In the genomic region with DNA sequence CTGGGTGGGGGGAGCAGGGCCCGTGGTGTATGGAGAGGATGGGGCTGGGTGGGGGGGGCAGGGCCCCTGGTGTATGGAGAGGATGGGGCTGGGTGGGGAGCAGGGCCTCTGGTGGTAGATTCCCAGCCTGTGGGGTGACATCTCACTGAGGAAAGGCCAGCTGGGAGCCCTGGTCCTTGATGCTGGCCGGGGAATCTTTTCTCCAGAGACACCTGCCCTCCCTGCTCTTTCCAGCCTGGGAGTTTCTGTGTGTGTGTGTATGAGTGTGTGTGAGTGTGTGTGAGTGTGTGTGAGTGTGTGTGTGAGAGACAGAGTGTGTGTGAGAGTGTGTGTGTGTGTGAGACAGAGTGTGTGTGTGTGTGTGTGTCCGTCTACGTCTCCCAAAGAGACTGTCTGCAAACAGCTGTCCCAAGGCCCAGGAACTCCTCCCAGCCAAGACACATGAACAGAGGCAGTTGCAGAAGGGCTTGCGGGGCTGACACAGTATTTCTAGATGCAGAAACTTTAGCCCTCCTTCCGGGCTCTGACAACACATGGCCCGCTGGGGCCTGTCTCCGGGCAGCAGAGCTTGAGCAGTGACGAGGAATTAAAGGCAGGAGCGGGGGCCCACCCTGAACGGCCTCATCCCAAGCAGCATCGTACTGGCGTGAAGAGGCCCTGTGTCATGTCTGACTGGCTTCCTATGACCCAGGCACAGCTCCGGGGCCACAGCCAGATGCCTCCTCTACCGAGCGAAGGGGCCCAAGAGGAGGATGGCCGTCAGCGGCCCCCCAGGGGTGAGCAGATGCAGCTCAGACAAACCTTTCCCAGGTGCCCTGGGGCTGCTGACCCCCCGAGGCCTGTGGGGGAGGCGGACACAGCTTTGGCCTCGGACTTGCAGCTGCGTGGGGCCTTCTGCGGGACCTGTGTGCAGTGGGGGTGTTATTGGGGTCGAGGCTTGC, we compare ENCODE assay signal across 18 cellular contexts. TPM values are rescaled to one million over a fixed set of nuclear protein-coding genes. Genes with fewer than 3 reads are reported as not detected.
DNase-seq lines count a peak whose midpoint lies in the region; ATAC-seq, FAIRE-seq and TF ChIP-seq lines count a peak whose summit lies in the region.
"Had no signal": no experiment of that assay in that cellular context is flagged by ENCODE, and none has a peak within 500 bp of the region (broad histone marks: within the 10 kb centered on the region; RNA-seq: fewer than 3 reads in every experiment).

No MANE protein-coding gene starts in this region.

- H3K9me3 Mint-ChIP-seq in chondrocyte (ENCODE audit: low read depth) = no peaks in the 10 kb centered on the region
- H3K9me3 Mint-ChIP-seq in stimulated activated effector memory CD8-positive, alpha-beta T cell treated with anti-CD3 and anti-CD28 coated beads, Interleukin-12 subunit alpha, Interleukin-12 subunit beta, amount 100 ng/mL, for 72 hours = no peaks in the 10 kb centered on the region
- H3K9me3 Mint-ChIP-seq: activated CD8-positive, alpha-beta T cell treated with anti-CD3 and anti-CD28 coated beads for 36 hours; memory B cell had no signal

- H3K27ac ChIP-seq in right cardiac atrium (ENCODE audit: low read length) = peak overlapping the region; percentile 5
- no peak overlapping the region for H3K27ac ChIP-seq in left lung

- intact Hi-C loops in right cardiac atrium (cut with DNase I) (no loop called here), left lung (cut with DNase I) (no loop called here)

- H3K36me3 Mint-ChIP-seq in chondrocyte (ENCODE audit: low read depth) = peaks cover 2% of the 10 kb centered on the region
- no peaks in the 10 kb centered on the region for H3K36me3 Mint-ChIP-seq in stimulated activated effector memory CD8-positive, alpha-beta T cell treated with anti-CD3 and anti-CD28 coated beads, Interleukin-12 subunit alpha, Interleukin-12 subunit beta, amount 100 ng/mL, for 72 hours
- H3K36me3 Mint-ChIP-seq: memory B cell had no signal

- TF ChIP-seq CTCF in chondrocyte (IDR thresholded peaks at IDR 0.05) (no peak), left lung (IDR thresholded peaks at IDR 0.05) (no peak)

- no peaks in the 10 kb centered on the region for H3K27me3 Mint-ChIP-seq in chondrocyte (ENCODE audit: low read depth)
- H3K27me3 Mint-ChIP-seq: activated CD8-positive, alpha-beta T cell treated with anti-CD3 and anti-CD28 coated beads for 36 hours had no signal

- FAIRE-seq in HTR-8/SVneo (lab: Jason Lieb, UNC) = peak; percentile 60
- FAIRE-seq: H1 had no signal

- H3K4me1 ChIP-seq in right cardiac atrium (ENCODE audit: control insufficient read depth, insufficient read depth, low read length) (peaks cover 3% of the 10 kb centered on the region), left lung (peaks cover 0 to 12% of the 10 kb centered on the region in 2 donors)

- WGBS in right cardiac atrium = 72% methylated on average over 23 of the region's 24 CpGs

- no peak overlapping the region for H3K4me3 Mint-ChIP-seq in chondrocyte (ENCODE audit: unreplicated experiment)
- no peak overlapping the region for H3K4me3 Mint-ChIP-seq in stimulated activated effector memory CD8-positive, alpha-beta T cell treated with anti-CD3 and anti-CD28 coated beads, Interleukin-12 subunit alpha, Interleukin-12 subunit beta, amount 100 ng/mL, for 72 hours
- H3K4me3 Mint-ChIP-seq: activated CD8-positive, alpha-beta T cell treated with anti-CD3 and anti-CD28 coated beads for 36 hours; memory B cell had no signal

- H3K4me3 ChIP-seq in right cardiac atrium (ENCODE audit: low read length) (no peak overlapping the region), left lung (no peak overlapping the region)
- H3K4me3 ChIP-seq: dorsolateral prefrontal cortex, MG63 had no signal

- peaks cover 21% of the 10 kb centered on the region for H3K4me1 Mint-ChIP-seq in chondrocyte (ENCODE audit: low read depth)
- no peaks in the 10 kb centered on the region for H3K4me1 Mint-ChIP-seq in stimulated activated effector memory CD8-positive, alpha-beta T cell treated with anti-CD3 and anti-CD28 coated beads, Interleukin-12 subunit alpha, Interleukin-12 subunit beta, amount 100 ng/mL, for 72 hours
- H3K4me1 Mint-ChIP-seq: memory B cell had no signal

- no peak for DNase-seq in HTR-8/SVneo (ENCODE audit: insufficient read length, low spot score)
- no peak for DNase-seq in chondrocyte (ENCODE audit: low spot score)
- peak; percentile 77 to 85 (median 81) for DNase-seq in right cardiac atrium
- peak; percentile 42 for DNase-seq in retina
- DNase-seq in central memory CD4-positive, alpha-beta T cell = no peak
- DNase-seq in left lung = no peak
- DNase-seq in stimulated activated effector memory CD8-positive, alpha-beta T cell treated with anti-CD3 and anti-CD28 coated beads, Interleukin-12 subunit alpha, Interleukin-12 subunit beta, amount 100 ng/mL, for 72 hours (ENCODE audit: low spot score in 2 of 2) = no peak
- DNase-seq in T-helper 2 cell = no peak
- DNase-seq: activated CD8-positive, alpha-beta T cell treated with anti-CD3 and anti-CD28 coated beads for 36 hours; dorsolateral prefrontal cortex; GF-D8; MG63; NCI-H2029; NCI-H526 treated with DMSO at 0.1 percent for 48 hours; occipital lobe; PC-3 had no signal

- peak overlapping the region; percentile 73 for H3K27ac Mint-ChIP-seq in chondrocyte (ENCODE audit: unreplicated experiment)
- no peak overlapping the region for H3K27ac Mint-ChIP-seq in stimulated activated effector memory CD8-positive, alpha-beta T cell treated with anti-CD3 and anti-CD28 coated beads, Interleukin-12 subunit alpha, Interleukin-12 subunit beta, amount 100 ng/mL, for 72 hours
- H3K27ac Mint-ChIP-seq: activated CD8-positive, alpha-beta T cell treated with anti-CD3 and anti-CD28 coated beads for 36 hours; memory B cell had no signal

- ATAC-seq in right cardiac atrium (peak; percentile 69 to 70), left lung (no peak)
- no peak for ATAC-seq in stimulated activated effector memory CD8-positive, alpha-beta T cell treated with anti-CD3 and anti-CD28 coated beads, Interleukin-12 subunit alpha, Interleukin-12 subunit beta, amount 100 ng/mL, for 72 hours
- ATAC-seq: activated CD8-positive, alpha-beta T cell treated with anti-CD3 and anti-CD28 coated beads for 36 hours; PC-3 had no signal

- H3K9me3 ChIP-seq in right cardiac atrium (ENCODE audit: control insufficient read depth, low read length) = no peaks in the 10 kb centered on the region
- H3K9me3 ChIP-seq in left lung = no peaks in the 10 kb centered on the region
- H3K9me3 ChIP-seq: MG63 had no signal

- H3K36me3 ChIP-seq in left lung = peaks cover 0 to 37% of the 10 kb centered on the region in 2 donors

- H3K27me3 ChIP-seq in right cardiac atrium (ENCODE audit: control insufficient read depth, insufficient read depth) (no peaks in the 10 kb centered on the region), left lung (no peaks in the 10 kb centered on the region)
- H3K27me3 ChIP-seq: dorsolateral prefrontal cortex, MG63 had no signal

RNA-seq across cellular contexts. Expression of gene FAM20C, which starts 24.3 kb away (rescaled TPM):
- 34.4 to 58.1 TPM (median 35.0 TPM) in 3 replicates for total RNA-seq in chondrocyte
- 10 to 100 TPM; 25.3 to 46.3 (median 33.9) TPM for total RNA-seq in right cardiac atrium
- 17.6 TPM for polyA plus RNA-seq in right cardiac atrium
- total RNA-seq in left lung = 10 to 100 TPM; 44.6 to 75.5 TPM

Comparison
In these comparisons a context has a peak if more than half of its experiments do, and no peak if none do; other contexts are left out.
1. DNase-seq: peak in right cardiac atrium (3 of 3) and retina (single experiment); none in HTR-8/SVneo (single experiment), chondrocyte (single experiment), central memory CD4-positive, alpha-beta T cell (single experiment), left lung (0 of 2), stimulated activated effector memory CD8-positive, alpha-beta T cell treated with anti-CD3 and anti-CD28 coated beads, Interleukin-12 subunit alpha, Interleukin-12 subunit beta, amount 100 ng/mL, for 72 hours (0 of 2) and T-helper 2 cell (0 of 5).
2. ATAC-seq: peak in right cardiac atrium (2 of 2); none in left lung (single experiment) and stimulated activated effector memory CD8-positive, alpha-beta T cell treated with anti-CD3 and anti-CD28 coated beads, Interleukin-12 subunit alpha, Interleukin-12 subunit beta, amount 100 ng/mL, for 72 hours (single experiment).